In genomic region chr2:162435157-162435556, GRCh38 we compare ENCODE assay signal across 29 cellular contexts.
"Had no signal": no experiment of that assay in that cellular context is flagged by ENCODE, and none has a peak within 500 bp of the region (broad histone marks: within the 10 kb centered on the region; RNA-seq: fewer than 3 reads in every experiment).

No MANE protein-coding gene starts in this region.

- H3K36me3 ChIP-seq: ascending aorta had no signal

- FAIRE-seq: bronchial epithelial cell, TTC549 had no signal

- H3K4me1 ChIP-seq: ascending aorta had no signal

- H3K9me3 ChIP-seq: ascending aorta had no signal

- H3K4me3 ChIP-seq: ascending aorta, cardiac muscle cell had no signal

- H3K27ac ChIP-seq: ascending aorta, cardiac muscle cell, VCaP had no signal

- DNase-seq: activated B cell treated with CpG ODN at 0.5 μM for 24 hours; activated CD4-positive, alpha-beta memory T cell treated with anti-CD3 and anti-CD28 coated beads for 36 hours; activated CD4-positive, alpha-beta T cell treated with anti-CD3 and anti-CD28 coated beads for 4 hours; activated CD4-positive, alpha-beta T cell treated with anti-CD3 and anti-CD28 coated beads, Interleukin-2, amount 10 ng/mL, durations not matched to agents 24 days and 14 days; activated CD4-positive, alpha-beta T cell treated with anti-CD3 and anti-CD28 coated beads, Interleukin-2, amount 50 U/mL, for 1 hour; activated CD4-positive, alpha-beta T cell treated with anti-CD3 and anti-CD28 coated beads, Interleukin-2, amount 50 U/mL, for 4 hours; activated CD4-positive, CD25-positive, alpha-beta regulatory T cell treated with anti-CD3 and anti-CD28 coated beads, Interleukin-2, amount 50 U/mL, for 72 hours; activated CD8-positive, alpha-beta memory T cell treated with anti-CD3 and anti-CD28 coated beads, Interleukin-2, amount 50 U/mL, for 4 hours; activated CD8-positive, alpha-beta T cell treated with anti-CD3 and anti-CD28 coated beads for 36 hours; activated effector memory CD4-positive, alpha-beta T cell treated with Interleukin-2 at 50 U/mL for 16 hours; activated gamma-delta T cell; activated naive CD4-positive, alpha-beta T cell treated with anti-CD3 and anti-CD28 coated beads, Interleukin-2, amount 10 ng/mL, durations not matched to agents 7 days and 5 days; activated naive CD4-positive, alpha-beta T cell treated with Interleukin-2 at 50 U/mL for 16 hours; activated naive CD8-positive, alpha-beta T cell treated with anti-CD3 and anti-CD28 coated beads, Interleukin-2, amount 10 ng/mL, durations not matched to agents 7 days and 5 days; activated naive CD8-positive, alpha-beta T cell treated with anti-CD3 and anti-CD28 coated beads, Interleukin-2, amount 50 U/mL, for 24 hours; activated T-cell treated with anti-CD3 and anti-CD28 coated beads, Interleukin-2, amount 50 U/mL, for 24 hours; activated T-cell treated with anti-CD3 and anti-CD28 coated beads, Interleukin-2, amount 50 U/mL, for 48 hours; amygdala; anterior cingulate cortex; caudate nucleus; cerebellar nuclear complex; T-helper 1 cell; T-helper 2 cell; T-helper 9 cell had no signal

- H3K27me3 ChIP-seq: ascending aorta, cardiac muscle cell had no signal

- ATAC-seq: activated CD8-positive, alpha-beta T cell treated with anti-CD3 and anti-CD28 coated beads for 36 hours; activated naive CD8-positive, alpha-beta T cell treated with anti-CD3 and anti-CD28 coated beads, Interleukin-2, amount 50 U/mL, for 24 hours had no signal
